ENCODE assay signal across 1 cellular context in genomic region chr18:13418013-13418710, GRCh38.
TF ChIP-seq lines count a peak whose summit lies in the region.

No MANE protein-coding gene starts in this region.

TF ChIP-seq in HepG2, 621 proteins besides CTCF, POLR2A, EP300 and RAD21 (continued from another document):
- no peak for TF ChIP-seq SRSF1 (optimal IDR thresholded peaks at IDR 0.05; ENCODE audit: low read depth, low read length)
- TF ChIP-seq ZNF414 (CRISPR knock-in tag; IDR thresholded peaks at IDR 0.05): 0 out of 2 replicates have a peak, but pooled peaks have one; percentile 40
- TF ChIP-seq KDM5A (IDR thresholded peaks at IDR 0.05; ENCODE audit: borderline replicate concordance, low read length): no peak
- no peak for TF ChIP-seq ATF2 (CRISPR knock-in tag; IDR thresholded peaks at IDR 0.05)
- no peak for TF ChIP-seq ZNF790 (CRISPR knock-in tag; IDR thresholded peaks at IDR 0.05; ENCODE audit: borderline replicate concordance)
- TF ChIP-seq ZNF3 (CRISPR knock-in tag; IDR thresholded peaks at IDR 0.05): no peak
- peak; percentile 77 for TF ChIP-seq FOXO1 (CRISPR knock-in tag; IDR thresholded peaks at IDR 0.05)
- 0 out of 2 replicates have a peak, but pooled peaks have one; percentile 37 for TF ChIP-seq ZNF644 (CRISPR knock-in tag; IDR thresholded peaks at IDR 0.05; ENCODE audit: low read depth)
- no peak for TF ChIP-seq ZSCAN9 (CRISPR knock-in tag; IDR thresholded peaks at IDR 0.05; ENCODE audit: borderline replicate concordance)
- TF ChIP-seq RFX5 (IDR thresholded peaks at IDR 0.05; ENCODE audit: low read depth, low read length): peak; percentile 78
- TF ChIP-seq TARDBP (CRISPR knock-in tag; IDR thresholded peaks at IDR 0.05): no peak
- TF ChIP-seq HINFP (CRISPR knock-in tag; IDR thresholded peaks at IDR 0.05; ENCODE audit: low read depth): no peak
- no peak for TF ChIP-seq ZNF354B (CRISPR knock-in tag; IDR thresholded peaks at IDR 0.05)
- TF ChIP-seq CBX1 (IDR thresholded peaks at IDR 0.05; ENCODE audit: low read depth): no peak
- TF ChIP-seq MAX (IDR thresholded peaks at IDR 0.05): peak; percentile 54
- no peak for TF ChIP-seq MBNL3 (CRISPR knock-in tag; conservative IDR thresholded peaks at IDR 0.05)
- peak; percentile 38; the same call in 1 of the 2 replicates for TF ChIP-seq FOXJ3 (CRISPR knock-in tag; IDR thresholded peaks at IDR 0.05; ENCODE audit: borderline replicate concordance)
- TF ChIP-seq ZBTB7B (CRISPR knock-in tag; IDR thresholded peaks at IDR 0.05): no peak
- no peak for TF ChIP-seq MAF1 (CRISPR knock-in tag; IDR thresholded peaks at IDR 0.05; ENCODE audit: borderline replicate concordance)
- TF ChIP-seq ZBTB25 (CRISPR knock-in tag; IDR thresholded peaks at IDR 0.05): no peak
- TF ChIP-seq RNF2 (conservative IDR thresholded peaks at IDR 0.05; ENCODE audit: low read depth): no peak
- TF ChIP-seq ZNF777 (CRISPR knock-in tag; IDR thresholded peaks at IDR 0.05): no peak
- peak; percentile 17; the same call in 1 of the 2 replicates for TF ChIP-seq ARID4A (CRISPR knock-in tag; IDR thresholded peaks at IDR 0.05; ENCODE audit: borderline replicate concordance)
- peak; percentile 18; the same call in 1 of the 2 replicates for TF ChIP-seq ZNF609 (CRISPR knock-in tag; IDR thresholded peaks at IDR 0.05; ENCODE audit: borderline replicate concordance)
- no peak for TF ChIP-seq FOXM1 (CRISPR knock-in tag; IDR thresholded peaks at IDR 0.05)
- peak; percentile 46 for TF ChIP-seq ARID5B (CRISPR knock-in tag; IDR thresholded peaks at IDR 0.05)
- no peak; the same call in 1 of the 2 replicates for TF ChIP-seq SMC3 (IDR thresholded peaks at IDR 0.05; ENCODE audit: low read length)
- no peak for TF ChIP-seq ZNF772 (CRISPR knock-in tag; IDR thresholded peaks at IDR 0.05)
- no peak for TF ChIP-seq ZNF83 (CRISPR knock-in tag; IDR thresholded peaks at IDR 0.05; ENCODE audit: borderline replicate concordance)
- no peak for TF ChIP-seq MTA3 (CRISPR knock-in tag; IDR thresholded peaks at IDR 0.05)
- peak; percentile 87 for TF ChIP-seq TFAP4 (IDR thresholded peaks at IDR 0.05; ENCODE audit: borderline replicate concordance, low read depth)
- no peak for TF ChIP-seq ZNF335 (CRISPR knock-in tag; IDR thresholded peaks at IDR 0.05)
